Comparison of ENCODE assay signal across 12 cellular contexts in the genomic region with DNA sequence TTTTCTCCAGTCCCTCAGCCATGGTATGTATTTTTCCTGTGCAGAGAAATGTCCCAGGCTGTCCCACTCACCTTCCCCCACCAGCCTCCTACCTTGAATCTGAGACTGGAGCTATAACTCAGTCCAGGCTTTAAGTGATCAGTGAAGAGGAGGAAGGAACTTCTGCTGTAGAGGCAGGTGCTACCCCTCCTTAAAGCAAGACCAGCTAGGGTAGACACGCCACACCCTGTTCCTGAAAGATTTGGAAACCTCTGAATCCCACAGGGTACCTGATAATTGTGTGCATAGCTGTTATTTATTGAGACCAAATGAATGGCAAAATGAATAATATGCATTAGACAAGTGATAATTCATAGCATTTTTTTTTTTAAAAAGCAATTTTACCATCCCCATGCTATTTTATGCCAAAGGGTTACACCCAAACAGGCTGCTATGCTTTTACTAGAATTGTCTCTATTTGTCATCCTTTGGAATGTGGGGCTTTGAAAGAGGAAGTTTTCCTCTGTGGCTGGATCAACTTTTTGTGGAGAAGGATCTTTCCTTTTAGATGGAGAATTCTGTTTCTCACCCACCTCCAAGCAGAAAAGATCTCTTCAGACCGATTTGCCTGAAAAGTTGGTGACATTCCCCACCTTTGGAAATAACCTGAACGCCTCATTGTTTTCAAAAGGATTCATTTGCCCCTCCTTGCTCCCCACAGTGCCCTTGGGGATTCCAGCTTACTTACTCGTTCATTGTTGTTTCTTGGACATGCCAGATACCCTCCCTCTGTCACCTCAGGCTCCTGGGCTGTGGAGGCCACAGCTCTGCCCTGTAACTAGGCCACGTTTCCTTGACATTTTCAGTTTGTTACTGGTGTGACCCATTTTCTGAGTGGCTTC.
DNase-seq lines count a peak whose midpoint lies in the region; ATAC-seq and TF ChIP-seq lines count a peak whose summit lies in the region.
"Had no signal": no experiment of that assay in that cellular context is flagged by ENCODE, and none has a peak within 500 bp of the region (broad histone marks: within the 10 kb centered on the region; RNA-seq: fewer than 3 reads in every experiment).

No MANE protein-coding gene starts in this region.

- H3K36me3 ChIP-seq in heart left ventricle (peaks cover 0 to 19% (median 11%) of the 10 kb centered on the region in 9 donors), muscle layer of duodenum (ENCODE audit: control insufficient read depth in 1 of 2, insufficient read depth in 2 of 2, low read length in 2 of 2) (peaks cover 0 to 3% of the 10 kb centered on the region in 2 donors), aorta (ENCODE audit: control insufficient read depth in 1 of 2, insufficient read depth in 2 of 2, low read length in 1 of 2) (no peaks in the 10 kb centered on the region)

- DNase-seq in heart left ventricle (no peak), cardiac septum (ENCODE audit: low spot score) (no peak), epithelial cell of esophagus (ENCODE audit: low read depth) (peak; percentile 42), aorta (no peak), GDM1 (lab: John Stamatoyannopoulos, UW) (no peak), NCI-H1930 (lab: John Stamatoyannopoulos, UW) (no peak)
- DNase-seq: Kasumi-1, NCI-H774, substantia nigra had no signal

- WGBS in heart left ventricle, 4 donors, result 69 to 79% (median 71%) methylated on average over 5 of the region's 5 CpGs
- WGBS in aorta, 2 donors, result 31 to 36% methylated on average over 5 of the region's 5 CpGs

- H3K27ac ChIP-seq in heart left ventricle (peak overlapping the region; percentile 13 to 83 (median 52)), muscle layer of duodenum (ENCODE audit: low read length) (peak overlapping the region; percentile 17), aorta (ENCODE audit: low read depth in 1 of 2, low read length in 2 of 2) (peak overlapping the region; percentile 96)
- H3K27ac ChIP-seq: 22Rv1 had no signal

- ATAC-seq in heart left ventricle, result peak in 3 of 4 donors; percentile 18 to 39 (median 22)
- no peak for ATAC-seq in aorta (ENCODE audit: low FRiP score)
- no peak for ATAC-seq in HG03159 (IDR thresholded peaks at IDR 0.05; ENCODE audit: unreplicated experiment)

- no peak overlapping the region for H3K4me3 ChIP-seq in heart left ventricle
- no peak overlapping the region for H3K4me3 ChIP-seq in epithelial cell of esophagus (ENCODE audit: low read length)
- H3K4me3 ChIP-seq in muscle layer of duodenum (ENCODE audit: low read depth in 1 of 2, low read length in 2 of 2), result no peak overlapping the region
- no peak overlapping the region for H3K4me3 ChIP-seq in aorta (ENCODE audit: low read length in 2 of 2)

- H3K27me3 ChIP-seq in heart left ventricle (no peaks in the 10 kb centered on the region), muscle layer of duodenum (ENCODE audit: low read depth, low read length) (no peaks in the 10 kb centered on the region), aorta (ENCODE audit: control insufficient read depth in 1 of 2, insufficient read depth in 2 of 2, low read length in 1 of 2) (no peaks in the 10 kb centered on the region)

- H3K4me1 ChIP-seq in heart left ventricle (peaks cover 0 to 43% (median 31%) of the 10 kb centered on the region in 12 donors), muscle layer of duodenum (ENCODE audit: control insufficient read depth in 1 of 2, insufficient read depth in 2 of 2, low read length in 2 of 2) (peaks cover 3 to 33% of the 10 kb centered on the region in 2 donors), aorta (ENCODE audit: control insufficient read depth in 1 of 2, insufficient read depth in 2 of 2, low read length in 2 of 2) (peaks cover 18 to 24% of the 10 kb centered on the region in 2 donors)

- TF ChIP-seq CTCF in heart left ventricle (IDR thresholded peaks at IDR 0.05) (no peak), epithelial cell of esophagus (IDR thresholded peaks at IDR 0.05; ENCODE audit: insufficient read depth, low read depth, low read length, missing control alignments) (no peak)

- intact Hi-C loops in heart left ventricle (cut with DNase I) (no loop called here), cardiac septum (cut with DNase I) (no loop called here), aorta (cut with DNase I) (loop anchor here in 1 of 2 donors (5.0 kb wide), 1 partner anchor 248 kb away; a partner anchor contains a TSS)

- H3K9me3 ChIP-seq in heart left ventricle (no peaks in the 10 kb centered on the region), muscle layer of duodenum (ENCODE audit: control insufficient read depth in 1 of 2, low read length in 2 of 2) (no peaks in the 10 kb centered on the region), aorta (ENCODE audit: control insufficient read depth, low read length) (no peaks in the 10 kb centered on the region)

- no peak for TF ChIP-seq POLR2A in heart left ventricle (IDR thresholded peaks at IDR 0.05)

Comparison
In these comparisons a context has a peak if more than half of its experiments do, and no peak if none do; other contexts are left out.
1. ATAC-seq: peak in heart left ventricle (3 of 4); none in aorta (single experiment) and HG03159 (single experiment).
2. H3K27ac ChIP-seq: peak in every context shown above with its lines; median percentile 96 in aorta; 52 in heart left ventricle; 17 in muscle layer of duodenum.